Comparison of ENCODE assay signal across 19 cellular contexts in genomic region chr2:215825709-215826108, GRCh38.
DNase-seq lines count a peak whose midpoint lies in the region; ATAC-seq and TF ChIP-seq lines count a peak whose summit lies in the region.
"Had no signal": no experiment of that assay in that cellular context is flagged by ENCODE, and none has a peak within 500 bp of the region (broad histone marks: within the 10 kb centered on the region; RNA-seq: fewer than 3 reads in every experiment).

No MANE protein-coding gene starts in this region.

- H3K36me3 ChIP-seq in ACC112 (ENCODE audit: insufficient read depth, low read length) (no peaks in the 10 kb centered on the region), osteoblast (ENCODE audit: insufficient read depth, low read length) (no peaks in the 10 kb centered on the region), breast epithelium (no peaks in the 10 kb centered on the region)
- H3K36me3 ChIP-seq: BLaER1, HAP-1 had no signal

- peaks cover 5% of the 10 kb centered on the region for H3K27me3 Mint-ChIP-seq in endothelial cell (ENCODE audit: unreplicated experiment)

- H2AFZ ChIP-seq in ACC112 (ENCODE audit: low read length, unreplicated experiment) (peak overlapping the region; percentile 50), osteoblast (ENCODE audit: low read length) (no peak overlapping the region)

- TF ChIP-seq POLR2A in breast epithelium (IDR thresholded peaks at IDR 0.05): no peak

- no peak overlapping the region for H3K4me3 Mint-ChIP-seq in endothelial cell (ENCODE audit: unreplicated experiment)

- H3K4me3 ChIP-seq in ACC112 (ENCODE audit: low read depth, low read length): no peak overlapping the region
- no peak overlapping the region for H3K4me3 ChIP-seq in osteoblast (ENCODE audit: insufficient read depth, low read length)
- no peak overlapping the region for H3K4me3 ChIP-seq in breast epithelium
- H3K4me3 ChIP-seq: BLaER1, GM12878, HAP-1, K562 had no signal

- H3K27ac ChIP-seq in ACC112 (ENCODE audit: low read depth, low read length) (peak overlapping the region; percentile 87; the same call in 1 of the 2 replicates), osteoblast (ENCODE audit: low read depth, low read length) (peak overlapping the region; percentile 57), breast epithelium (no peak overlapping the region)
- H3K27ac ChIP-seq: BLaER1 had no signal

- H3K27ac Mint-ChIP-seq in endothelial cell (ENCODE audit: unreplicated experiment): no peak overlapping the region

- H3K27me3 ChIP-seq in ACC112 (ENCODE audit: insufficient read depth, low read length) (no peaks in the 10 kb centered on the region), osteoblast (ENCODE audit: insufficient read depth, low read length) (no peaks in the 10 kb centered on the region), breast epithelium (no peaks in the 10 kb centered on the region)
- H3K27me3 ChIP-seq: BLaER1 had no signal

- ATAC-seq in HG03469 (IDR thresholded peaks at IDR 0.05; ENCODE audit: unreplicated experiment): no peak
- no peak for ATAC-seq in HG03521 (IDR thresholded peaks at IDR 0.05; ENCODE audit: unreplicated experiment)
- ATAC-seq: GM12878, K562 had no signal

- H3K4me1 Mint-ChIP-seq in endothelial cell (ENCODE audit: unreplicated experiment): peaks cover 19% of the 10 kb centered on the region

- DNase-seq in GM03348 (ENCODE audit: low spot score) (peak; percentile 66), astrocyte of the hippocampus (ENCODE audit: low read depth, low spot score) (peak; percentile 18), osteoblast (ENCODE audit: insufficient read length, low spot score, missing footprints) (peak; percentile 71), endothelial cell (ENCODE audit: low spot score) (no peak), breast epithelium (ENCODE audit: low spot score in 2 of 2) (no peak)
- DNase-seq: ACHN, DMS 273 treated with DMSO at 0.1 percent for 48 hours, EL, NCI-H1436 treated with DMSO at 0.1 percent for 48 hours, NCI-H2081, NCI-H510A treated with DMSO at 0.1 percent for 48 hours, SIG-M5 had no signal

- no peaks in the 10 kb centered on the region for H3K36me3 Mint-ChIP-seq in endothelial cell (ENCODE audit: low read depth, unreplicated experiment)

- TF ChIP-seq CTCF in osteoblast (IDR thresholded peaks at IDR 0.05; ENCODE audit: extremely low read depth, low read depth, low read length) (no peak), endothelial cell (IDR thresholded peaks at IDR 0.05; ENCODE audit: unreplicated experiment) (no peak), breast epithelium (IDR thresholded peaks at IDR 0.05) (no peak)

- intact Hi-C loops in breast epithelium (cut with DNase I; ENCODE audit: low total_unique reads): no loop called here

- no peaks in the 10 kb centered on the region for H4K20me1 ChIP-seq in osteoblast (ENCODE audit: insufficient read depth, low read length)
- H4K20me1 ChIP-seq: BLaER1 had no signal

- no peak overlapping the region for H3K4me2 ChIP-seq in osteoblast (ENCODE audit: insufficient read depth, low read length)
- H3K4me2 ChIP-seq: BLaER1 had no signal

- H3K4me1 ChIP-seq in ACC112 (ENCODE audit: control insufficient read depth, insufficient read depth, low read length, unreplicated experiment) (peaks cover 28% of the 10 kb centered on the region), osteoblast (ENCODE audit: insufficient read depth, low read length) (peaks cover 32% of the 10 kb centered on the region), breast epithelium (no peaks in the 10 kb centered on the region)
- H3K4me1 ChIP-seq: BLaER1, HAP-1 had no signal

- H3K9me3 ChIP-seq in osteoblast (ENCODE audit: low read depth, low read length): no peaks in the 10 kb centered on the region
- H3K9me3 ChIP-seq in breast epithelium: peaks cover 6 to 12% of the 10 kb centered on the region in 2 donors
- H3K9me3 ChIP-seq: HAP-1 had no signal

- H3K79me2 ChIP-seq in ACC112 (ENCODE audit: control insufficient read depth, insufficient read depth, low read length, unreplicated experiment) (no peaks in the 10 kb centered on the region), osteoblast (ENCODE audit: insufficient read depth, low read length) (no peaks in the 10 kb centered on the region)

- no peaks in the 10 kb centered on the region for H3K9me3 Mint-ChIP-seq in endothelial cell (ENCODE audit: unreplicated experiment)

Comparison
In these comparisons a context has a peak if more than half of its experiments do, and no peak if none do; other contexts are left out.
1. H3K27ac ChIP-seq: peak in ACC112 (single experiment) and osteoblast (single experiment); none in breast epithelium (0 of 2).
2. DNase-seq: peak in GM03348 (single experiment), astrocyte of the hippocampus (single experiment) and osteoblast (single experiment); none in endothelial cell (single experiment) and breast epithelium (0 of 2).